Comparison of ENCODE assay signal across 16 cellular contexts in genomic region chr17:75889454-75889853, GRCh38. TPM values are rescaled to one million over a fixed set of nuclear protein-coding genes. Genes with fewer than 3 reads are reported as not detected.
DNase-seq lines count a peak whose midpoint lies in the region; ATAC-seq and TF ChIP-seq lines count a peak whose summit lies in the region.
"Had no signal": no experiment of that assay in that cellular context is flagged by ENCODE, and none has a peak within 500 bp of the region (broad histone marks: within the 10 kb centered on the region; RNA-seq: fewer than 3 reads in every experiment).

No MANE protein-coding gene starts in this region.

- H3K36me3 ChIP-seq in Panc1 (ENCODE audit: control insufficient read depth, insufficient read depth, low read length): no peaks in the 10 kb centered on the region

- TSS peak; percentile 86 for BruUV-seq in Panc1 (replicated peaks; lab: Mats Ljungman, UMichigan)

- no peaks in the 10 kb centered on the region for H3K9me3 ChIP-seq in Panc1 (ENCODE audit: control insufficient read depth, insufficient read depth, low read depth, low read length)
- H3K9me3 ChIP-seq: HAP-1, upper lobe of left lung had no signal

- POLR2A ChIA-PET in Panc1 (lab: Charles Lee): interaction anchor here (1.4 kb wide), 1 partner anchor 11 kb away, joined by 16 read pairs; the partner anchor contains the start of gene TRIM47

- DNase-seq in DMS53 (lab: John Stamatoyannopoulos, UW): peak; percentile 54
- no peak for DNase-seq in DMS53 treated with DMSO at 0.1 percent for 48 hours (lab: John Stamatoyannopoulos, UW; ENCODE audit: unreplicated experiment)
- no peak for DNase-seq in Panc1 (ENCODE audit: low read depth, low spot score)
- peak; percentile 50 for DNase-seq in islet precursor cell
- DNase-seq in NCI-H1105 treated with DMSO at 0.1 percent for 48 hours (lab: John Stamatoyannopoulos, UW): no peak
- no peak for DNase-seq in NOMO-1 treated with DMSO at 0.1 percent for 48 hours (lab: John Stamatoyannopoulos, UW; ENCODE audit: unreplicated experiment)
- DNase-seq: 8988T; amniotic stem cell; C1 segment of cervical spinal cord; glutamatergic neuron; NCI-H146; NCI-H446; nucleus accumbens; stimulated activated CD4-positive, alpha-beta T cell treated with anti-CD3 and anti-CD28 coated beads, Interleukin-4, amount 100 ng/mL, for 4 hours had no signal

- H3K27me3 ChIP-seq in Panc1 (ENCODE audit: control insufficient read depth, insufficient read depth, low read length): no peaks in the 10 kb centered on the region
- H3K27me3 ChIP-seq: upper lobe of left lung had no signal

- intact Hi-C loops in Panc1 (cut with micrococcal nuclease; ENCODE audit: unreplicated experiment): no loop called here

- CTCF ChIA-PET in Panc1 (lab: Charles Lee): no interaction called here

- no peak for ATAC-seq in Panc1

- in situ Hi-C loops in Panc1 (cut with HindIII; ENCODE audit: low pct_unique_long_range_greater_than_20kb, low sequenced_read_pairs): no loop called here

- H3K27ac ChIP-seq in Panc1 (ENCODE audit: low read length): no peak overlapping the region
- H3K27ac ChIP-seq: upper lobe of left lung had no signal

- no peak overlapping the region for H3K4me3 ChIP-seq in Panc1 (ENCODE audit: low read depth in 2 of 2, low read length in 2 of 2)
- H3K4me3 ChIP-seq: HAP-1, upper lobe of left lung had no signal

- TF ChIP-seq CTCF in Panc1 (IDR thresholded peaks at IDR 0.05): no peak

- H3K4me1 ChIP-seq in Panc1 (ENCODE audit: control insufficient read depth, insufficient read depth, low read length): no peaks in the 10 kb centered on the region
- H3K4me1 ChIP-seq: HAP-1 had no signal

RNA-seq across cellular contexts. Expression of gene TRIM65, which starts 7.3 kb away (rescaled TPM):
- 48.6 TPM for total RNA-seq in Panc1 (2021; ENCODE audit: unreplicated experiment)
- 51.2 TPM for polyA plus RNA-seq in Panc1 (2012; ENCODE audit: insufficient read length)

RNA-seq across cellular contexts. Expression of gene TRIM47, which starts 11.1 kb away (rescaled TPM):
- 125 TPM for total RNA-seq in Panc1 (2021; ENCODE audit: unreplicated experiment)
- 145 TPM for polyA plus RNA-seq in Panc1 (2012; ENCODE audit: insufficient read length)

RNA-seq across cellular contexts. Expression of gene MRPL38, which starts 15.2 kb away (rescaled TPM):
- 165 TPM for total RNA-seq in Panc1 (2021; ENCODE audit: unreplicated experiment)
- polyA plus RNA-seq in Panc1 (2012; ENCODE audit: insufficient read length): 180 TPM

RNA-seq across cellular contexts. Expression of gene WBP2, which starts 34.3 kb away (rescaled TPM):
- 163 TPM for total RNA-seq in Panc1 (2021; ENCODE audit: unreplicated experiment)
- 195 TPM for polyA plus RNA-seq in Panc1 (2012; ENCODE audit: insufficient read length)

RNA-seq across cellular contexts. Expression of gene UNC13D, which starts 45.2 kb away (rescaled TPM):
- 12.7 TPM for total RNA-seq in Panc1 (2021; ENCODE audit: unreplicated experiment)
- polyA plus RNA-seq in Panc1 (2012; ENCODE audit: insufficient read length): 6.7 TPM

Comparison
In these comparisons a context has a peak if more than half of its experiments do, and no peak if none do; other contexts are left out.
1. DNase-seq: peak in DMS53 (single experiment) and islet precursor cell (single experiment); none in DMS53 treated with DMSO at 0.1 percent for 48 hours (single experiment), Panc1 (single experiment), NCI-H1105 treated with DMSO at 0.1 percent for 48 hours (single experiment) and NOMO-1 treated with DMSO at 0.1 percent for 48 hours (single experiment).